ENCODE assay signal across 18 cellular contexts in the genomic region with DNA sequence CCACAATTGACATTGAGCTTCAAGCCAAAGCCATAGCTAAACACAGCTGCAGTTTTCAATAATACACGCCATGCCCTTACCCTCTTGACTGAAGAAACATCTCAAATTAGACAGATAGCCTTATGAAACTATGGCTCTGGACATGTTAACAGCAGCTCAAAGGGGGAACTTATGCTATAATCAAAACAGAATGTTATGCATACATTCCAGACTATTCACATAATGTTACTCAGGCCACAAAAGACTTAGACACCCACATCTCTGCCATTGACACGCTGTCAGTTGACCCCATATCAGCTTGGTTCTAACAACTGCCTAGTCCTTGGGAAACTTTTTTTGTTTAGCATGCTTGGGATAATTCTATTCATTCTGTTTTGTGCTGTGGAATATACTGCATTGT. TPM values are rescaled to one million over a fixed set of nuclear protein-coding genes. Genes with fewer than 3 reads are reported as not detected.
DNase-seq lines count a peak whose midpoint lies in the region; ATAC-seq and TF ChIP-seq lines count a peak whose summit lies in the region.
"Had no signal": no experiment of that assay in that cellular context is flagged by ENCODE, and none has a peak within 500 bp of the region (broad histone marks: within the 10 kb centered on the region; RNA-seq: fewer than 3 reads in every experiment).

No MANE protein-coding gene starts in this region.

- H2AK5ac ChIP-seq in IMR-90 (ENCODE audit: low read depth, low read length): no peak overlapping the region
- H2AK5ac ChIP-seq in mesenchymal stem cell (ENCODE audit: low read length, severe bottlenecking): no peak overlapping the region

- H4K8ac ChIP-seq in IMR-90 (ENCODE audit: low read depth in 2 of 2, low read length in 2 of 2) (no peak overlapping the region), mesenchymal stem cell (ENCODE audit: low read length) (no peak overlapping the region)

- no peaks in the 10 kb centered on the region for H3K36me3 ChIP-seq in IMR-90 (ENCODE audit: control insufficient read depth, insufficient read depth, low read length)
- no peaks in the 10 kb centered on the region for H3K36me3 ChIP-seq in mesenchymal stem cell (ENCODE audit: control insufficient read depth in 1 of 2, insufficient read depth in 2 of 2, low read depth in 1 of 2, low read length in 2 of 2)

- intact Hi-C loops in IMR-90 (cut with micrococcal nuclease) (no loop called here), dorsolateral prefrontal cortex (cut with DNase I) (no loop called here)

- CTCF ChIA-PET in AG04450 (lab: Charles Lee): interaction anchor here (0.7 to 2.3 kb wide), 5 partner anchors 10 to 368 kb away, joined by 3 to 17 read pairs (median 4); no protein-coding TSS in a partner anchor
- CTCF ChIA-PET in IMR-90 (lab: Yijun Ruan, JAX): interaction anchor here (1.7 kb wide), 1 partner anchor 25 kb away, joined by 7 read pairs; no protein-coding TSS in a partner anchor

- peaks cover 13% of the 10 kb centered on the region; the same call in 1 of the 2 replicates for H3K4me1 ChIP-seq in IMR-90 (ENCODE audit: control insufficient read depth, insufficient read depth, low read length)
- H3K4me1 ChIP-seq in mesenchymal stem cell (ENCODE audit: control insufficient read depth, insufficient read depth, low read depth, low read length): peaks cover 9% of the 10 kb centered on the region

- no peak overlapping the region for H3K27ac Mint-ChIP-seq in stimulated activated effector memory CD8-positive, alpha-beta T cell treated with anti-CD3 and anti-CD28 coated beads, Interleukin-12 subunit alpha, Interleukin-12 subunit beta, amount 100 ng/mL, for 72 hours

- H3K4me2 ChIP-seq in IMR-90 (ENCODE audit: low read depth, low read length): no peak overlapping the region
- H3K4me2 ChIP-seq in mesenchymal stem cell (ENCODE audit: low read length, poor library complexity, severe bottlenecking): no peak overlapping the region

- H3K23ac ChIP-seq in IMR-90 (ENCODE audit: low read depth, low read length): no peak overlapping the region
- no peak overlapping the region for H3K23ac ChIP-seq in mesenchymal stem cell (ENCODE audit: low read length in 2 of 2)

- H3K27me3 ChIP-seq in AG04450 (ENCODE audit: control insufficient read depth, insufficient read depth, low read length): peaks cover 3% of the 10 kb centered on the region
- peaks cover 4% of the 10 kb centered on the region; the same call in 1 of the 2 replicates for H3K27me3 ChIP-seq in IMR-90 (ENCODE audit: control insufficient read depth, insufficient read depth, low read length)
- H3K27me3 ChIP-seq in dorsolateral prefrontal cortex: no peaks in the 10 kb centered on the region
- no peaks in the 10 kb centered on the region for H3K27me3 ChIP-seq in mesenchymal stem cell (ENCODE audit: control insufficient read depth in 1 of 2, insufficient read depth in 1 of 2, low read length in 2 of 2)

- H3K9me3 ChIP-seq in AG04450 (ENCODE audit: control insufficient read depth, insufficient read depth, low read length): no peaks in the 10 kb centered on the region
- H3K9me3 ChIP-seq in IMR-90 (ENCODE audit: control insufficient read depth, insufficient read depth, low read length): no peaks in the 10 kb centered on the region
- no peaks in the 10 kb centered on the region for H3K9me3 ChIP-seq in mesenchymal stem cell (ENCODE audit: control insufficient read depth, low read length)

- H2AFZ ChIP-seq in IMR-90 (replicated peaks; ENCODE audit: low read length, poor library complexity): no peak overlapping the region
- no peak overlapping the region for H2AFZ ChIP-seq in mesenchymal stem cell (ENCODE audit: low read depth, low read length)

- H2BK120ac ChIP-seq in IMR-90 (ENCODE audit: low read depth, low read length): no peak overlapping the region
- no peak overlapping the region for H2BK120ac ChIP-seq in mesenchymal stem cell (ENCODE audit: low read depth, low read length)

- H2BK12ac ChIP-seq in mesenchymal stem cell (ENCODE audit: low read length in 2 of 2): no peak overlapping the region

- H4K5ac ChIP-seq in IMR-90 (ENCODE audit: low read depth, low read length): no peak overlapping the region

- H3K79me1 ChIP-seq in IMR-90 (ENCODE audit: low read depth in 1 of 2, low read length in 2 of 2): peaks cover 13 to 28% of the 10 kb centered on the region in 2 experiments
- peaks cover 15% of the 10 kb centered on the region for H3K79me1 ChIP-seq in mesenchymal stem cell (replicated peaks; ENCODE audit: low read length, poor library complexity, severe bottlenecking)

- no peaks in the 10 kb centered on the region for H3K9me3 Mint-ChIP-seq in stimulated activated effector memory CD8-positive, alpha-beta T cell treated with anti-CD3 and anti-CD28 coated beads, Interleukin-12 subunit alpha, Interleukin-12 subunit beta, amount 100 ng/mL, for 72 hours

- H2BK15ac ChIP-seq in IMR-90 (ENCODE audit: low read depth, low read length): no peak overlapping the region
- H2BK15ac ChIP-seq in mesenchymal stem cell (ENCODE audit: low read depth, poor library complexity, severe bottlenecking): no peak overlapping the region

- DNase-seq in AG04450 (ENCODE audit: low read depth, low spot score): peak; percentile 61
- DNase-seq in IMR-90: peak; percentile 85
- DNase-seq in dorsolateral prefrontal cortex: no peak
- DNase-seq in mesenchymal stem cell: peak; percentile 10
- no peak for DNase-seq in NCI-H82 (lab: John Stamatoyannopoulos, UW)
- DNase-seq in KG1 (lab: John Stamatoyannopoulos, UW): no peak
- DNase-seq in stimulated activated effector memory CD8-positive, alpha-beta T cell treated with anti-CD3 and anti-CD28 coated beads, Interleukin-12 subunit alpha, Interleukin-12 subunit beta, amount 100 ng/mL, for 72 hours (ENCODE audit: low spot score in 2 of 2): no peak
- DNase-seq: 8988T, C1 segment of cervical spinal cord, COR-L47, KBM-7, NCI-H1436, NCI-H2029, NCI-H2171 treated with DMSO at 0.1 percent for 48 hours had no signal

- H3K9ac ChIP-seq in IMR-90 (ENCODE audit: low read depth, low read length) (no peak overlapping the region), mesenchymal stem cell (ENCODE audit: low read length) (no peak overlapping the region)

- H3K4ac ChIP-seq in IMR-90 (ENCODE audit: low read depth, low read length) (no peak overlapping the region), mesenchymal stem cell (ENCODE audit: low read depth in 1 of 2, low read length in 2 of 2) (no peak overlapping the region)

- WGBS in IMR-90 (ENCODE audit: extremely low coverage in 2 of 2, insufficient read length in 1 of 2), 2 experiments: no CpG with 5 or more reads among the region's 2 CpGs
- 87% methylated on average over 2 of the region's 2 CpGs for WGBS in mesenchymal stem cell

- H3K4me3 ChIP-seq in AG04450 (ENCODE audit: low read depth, low read length): no peak overlapping the region
- H3K4me3 ChIP-seq in IMR-90 (ENCODE audit: insufficient read depth, low read depth, low read length): no peak overlapping the region
- no peak overlapping the region for H3K4me3 ChIP-seq in dorsolateral prefrontal cortex
- H3K4me3 ChIP-seq in mesenchymal stem cell (ENCODE audit: insufficient read depth in 1 of 2, low read depth in 1 of 2, low read length in 2 of 2): no peak overlapping the region

- no peak overlapping the region for H3K4me3 Mint-ChIP-seq in stimulated activated effector memory CD8-positive, alpha-beta T cell treated with anti-CD3 and anti-CD28 coated beads, Interleukin-12 subunit alpha, Interleukin-12 subunit beta, amount 100 ng/mL, for 72 hours

- dilution Hi-C loops in IMR-90 (cut with HindIII; ENCODE audit: low sequenced_read_pairs, unreplicated experiment): no loop called here

- H3K36me3 Mint-ChIP-seq in stimulated activated effector memory CD8-positive, alpha-beta T cell treated with anti-CD3 and anti-CD28 coated beads, Interleukin-12 subunit alpha, Interleukin-12 subunit beta, amount 100 ng/mL, for 72 hours: no peaks in the 10 kb centered on the region

- no peak overlapping the region for H3K18ac ChIP-seq in IMR-90 (ENCODE audit: low read depth, low read length)
- no peak overlapping the region for H3K18ac ChIP-seq in mesenchymal stem cell (ENCODE audit: low read depth in 1 of 2, low read length in 2 of 2)

- no peak overlapping the region for H2BK20ac ChIP-seq in IMR-90 (ENCODE audit: low read depth, low read length)

- H4K91ac ChIP-seq in IMR-90 (ENCODE audit: insufficient read depth, low read depth, low read length) (no peak overlapping the region), mesenchymal stem cell (ENCODE audit: low read length) (no peak overlapping the region)

- in situ Hi-C loops in IMR-90 (cut with MboI; ENCODE audit: low sequenced_read_pairs): no loop called here

- BruUV-seq in IMR-90 (replicated peaks; lab: Mats Ljungman, UMichigan): no TSS peak

- H3K27ac ChIP-seq in AG04450 (ENCODE audit: low read depth, low read length): peak overlapping the region; percentile 61
- peak overlapping the region; percentile 50; the same call in 1 of the 2 replicates for H3K27ac ChIP-seq in IMR-90 (ENCODE audit: insufficient read depth, low read length)
- peak overlapping the region in 34 of 59 donors; percentile 0 to 96 (median 46) for H3K27ac ChIP-seq in dorsolateral prefrontal cortex
- no peak overlapping the region for H3K27ac ChIP-seq in mesenchymal stem cell (ENCODE audit: low read length, poor library complexity, severe bottlenecking)
- H3K27ac ChIP-seq: HL-60 had no signal

- TF ChIP-seq CTCF in AG04450 (IDR thresholded peaks at IDR 0.05; ENCODE audit: low read depth, low read length) (no peak), IMR-90 (conservative IDR thresholded peaks at IDR 0.05; ENCODE audit: low read depth, low read length) (no peak), dorsolateral prefrontal cortex (IDR thresholded peaks at IDR 0.05 in 54 of 56, conservative IDR thresholded peaks at IDR 0.05 in 2 of 56; ENCODE audit: low read depth in 1 of 56, partially characterized antibody in 56 of 56) (no peak)

- no peak overlapping the region for H3K14ac ChIP-seq in IMR-90 (replicated peaks; ENCODE audit: low read depth, low read length)
- no peak overlapping the region for H3K14ac ChIP-seq in mesenchymal stem cell (ENCODE audit: low read length in 2 of 2)

- no peak overlapping the region for H3K56ac ChIP-seq in IMR-90 (ENCODE audit: extremely low read depth, insufficient read depth, low read length)

- ATAC-seq in IMR-90 (ENCODE audit: low read depth) (peak; percentile 9), HG03039 (IDR thresholded peaks at IDR 0.05; ENCODE audit: unreplicated experiment) (no peak)
- no peak for ATAC-seq in stimulated activated effector memory CD8-positive, alpha-beta T cell treated with anti-CD3 and anti-CD28 coated beads, Interleukin-12 subunit alpha, Interleukin-12 subunit beta, amount 100 ng/mL, for 72 hours
- ATAC-seq: Panc1, Right ventricle myocardium inferior had no signal

- no peak for TF ChIP-seq RAD21 in IMR-90 (IDR thresholded peaks at IDR 0.05; ENCODE audit: low read length)

- POLR2A ChIA-PET in AG04450 (lab: Yijun Ruan, JAX): interaction anchor here (0.8 to 1.2 kb wide), 4 partner anchors 15 to 395 kb away, joined by 3 to 5 read pairs (median 4); a partner anchor contains a TSS
- POLR2A ChIA-PET in IMR-90 (lab: Charles Lee; ENCODE audit: unreplicated experiment): no interaction called here

- H4K20me1 ChIP-seq in IMR-90 (ENCODE audit: insufficient read depth, low read length): peaks cover 12% of the 10 kb centered on the region; the same call in 1 of the 2 replicates

- no peak overlapping the region for H2AK9ac ChIP-seq in IMR-90 (replicated peaks; ENCODE audit: low read depth, low read length, poor library complexity)

- peaks cover 33% of the 10 kb centered on the region for H3K4me1 Mint-ChIP-seq in stimulated activated effector memory CD8-positive, alpha-beta T cell treated with anti-CD3 and anti-CD28 coated beads, Interleukin-12 subunit alpha, Interleukin-12 subunit beta, amount 100 ng/mL, for 72 hours

- peak overlapping the region; percentile 1 for H2BK5ac ChIP-seq in IMR-90 (ENCODE audit: low read depth, low read length, poor library complexity, severe bottlenecking)
- H2BK5ac ChIP-seq in mesenchymal stem cell (ENCODE audit: low read depth, low read length, poor library complexity, severe bottlenecking): no peak overlapping the region

- no peak for TF ChIP-seq POLR2A in IMR-90 (IDR thresholded peaks at IDR 0.05; ENCODE audit: low read depth, low read length)

- 0 out of 2 replicates have a peak, but pooled peaks cover 3% of the 10 kb centered on the region for H3K9me1 ChIP-seq in IMR-90 (ENCODE audit: insufficient read depth, low read length)

RNA-seq across cellular contexts. Expression of a gene that starts 2.3 kb away (rescaled TPM):
- polyA plus RNA-seq in AG04450 (2011; rRNA removed): 73.4 and 81.7 TPM in 2 replicates
- 17.2 and 22.2 TPM in 2 replicates for polyA minus RNA-seq in AG04450 (2011; rRNA and poly(A)+ RNA removed)
- 15.0 and 16.0 TPM in 2 replicates for total RNA-seq in IMR-90 (2012; rRNA removed)
- polyA plus RNA-seq in IMR-90 (2012; rRNA removed): 40.4 and 50.6 TPM in 2 replicates
- 42.0 and 55.1 TPM in 2 replicates for polyA plus RNA-seq in IMR-90 (2012; cell fraction: cytosol; rRNA removed)
- 11.2 and 13.0 TPM in 2 replicates for polyA plus RNA-seq in IMR-90 (2012; cell fraction: nucleus; rRNA removed; ENCODE audit: low replicate concordance)
- total RNA-seq in dorsolateral prefrontal cortex: 100 to 1,000 TPM in 3 of 120 experiments, 10 to 100 TPM in 117; 43.3 to 144 (median 67.5) TPM
- polyA plus RNA-seq in mesenchymal stem cell (2013, experiment 1 of 2): 44.7 TPM
- polyA plus RNA-seq in mesenchymal stem cell (2013, experiment 2 of 2): 49.2 TPM

RNA-seq across cellular contexts. Expression of a gene that starts 15.7 kb away (rescaled TPM):
- polyA plus RNA-seq in AG04450 (2011; rRNA removed) (10.6 and 12.6 TPM in 2 replicates), IMR-90 (2012; rRNA removed) (12.0 and 13.4 TPM in 2 replicates)
- 13.5 and 22.7 TPM in 2 replicates for polyA minus RNA-seq in AG04450 (2011; rRNA and poly(A)+ RNA removed)
- total RNA-seq in IMR-90 (2012; rRNA removed) (8.6 and 10.6 TPM in 2 replicates), dorsolateral prefrontal cortex (10 to 100 TPM in 118 of 120 experiments, 1 to 10 TPM in 2; 6.9 to 82.7 (median 24.1) TPM)
- polyA plus RNA-seq in IMR-90 (2012; cell fraction: cytosol; rRNA removed): 5.5 and 7.8 TPM in 2 replicates
- polyA plus RNA-seq in IMR-90 (2012; cell fraction: nucleus; rRNA removed; ENCODE audit: low replicate concordance): 5.6 and 7.5 TPM in 2 replicates
- 5.6 TPM for polyA plus RNA-seq in mesenchymal stem cell (2013, experiment 1 of 2)
- 5.9 TPM for polyA plus RNA-seq in mesenchymal stem cell (2013, experiment 2 of 2)

Comparison
In these comparisons a context has a peak if more than half of its experiments do, and no peak if none do; other contexts are left out.
1. DNase-seq: peak in AG04450 (single experiment), IMR-90 (single experiment) and mesenchymal stem cell (single experiment); none in dorsolateral prefrontal cortex (0 of 10), NCI-H82 (single experiment), KG1 (single experiment) and stimulated activated effector memory CD8-positive, alpha-beta T cell treated with anti-CD3 and anti-CD28 coated beads, Interleukin-12 subunit alpha, Interleukin-12 subunit beta, amount 100 ng/mL, for 72 hours (0 of 2).